In genomic region chr21:25283720-25284119, GRCh38 we compare ENCODE assay signal across 10 cellular contexts.
A peak's percentile ranks its signal among the peaks of the same experiment; 100 is the strongest.
DNase-seq lines count a peak whose midpoint lies in the region; ATAC-seq, FAIRE-seq and TF ChIP-seq lines count a peak whose summit lies in the region.
"Had no signal": no experiment of that assay in that cellular context is flagged by ENCODE, and none has a peak within 500 bp of the region (broad histone marks: within the 10 kb centered on the region; RNA-seq: fewer than 3 reads in every experiment).

No MANE protein-coding gene starts in this region.

- no peaks in the 10 kb centered on the region for H3K9me3 ChIP-seq in esophagus muscularis mucosa

- peak; percentile 31 for DNase-seq in NCI-H748 (lab: John Stamatoyannopoulos, UW; ENCODE audit: unreplicated experiment)
- DNase-seq in NCI-H748 treated with DMSO at 0.1 percent for 48 hours (lab: John Stamatoyannopoulos, UW), result no peak
- DNase-seq in Kasumi-1 (lab: John Stamatoyannopoulos, UW), result peak; percentile 30 to 35
- peak; percentile 1 for DNase-seq in bronchial epithelial cell (ENCODE audit: low read depth)
- DNase-seq in progenitor cell of endocrine pancreas (ENCODE audit: low spot score, unreplicated experiment), result no peak
- no peak for DNase-seq in left ventricle myocardium superior
- no peak for DNase-seq in sciatic nerve (ENCODE audit: low spot score)
- DNase-seq in esophagus muscularis mucosa (ENCODE audit: extremely low spot score), result no peak
- DNase-seq: NCI-H1417 treated with DMSO at 0.1 percent for 48 hours had no signal

- H3K36me3 Mint-ChIP-seq in progenitor cell of endocrine pancreas (ENCODE audit: insufficient read depth), result no peaks in the 10 kb centered on the region
- H3K36me3 Mint-ChIP-seq: CD8-positive, alpha-beta memory T cell had no signal

- H3K4me3 ChIP-seq in bronchial epithelial cell (ENCODE audit: low read depth, low read length), result no peak overlapping the region
- H3K4me3 ChIP-seq in esophagus muscularis mucosa, result no peak overlapping the region

- ATAC-seq in left ventricle myocardium superior (no peak), sciatic nerve (no peak)

- peaks cover 5% of the 10 kb centered on the region for H3K4me1 Mint-ChIP-seq in progenitor cell of endocrine pancreas (ENCODE audit: low read depth)

- FAIRE-seq in bronchial epithelial cell (lab: Jason Lieb, UNC), result no peak

- no peaks in the 10 kb centered on the region for H3K36me3 ChIP-seq in bronchial epithelial cell (ENCODE audit: control insufficient read depth, insufficient read depth, low read length)
- H3K36me3 ChIP-seq in esophagus muscularis mucosa, result no peaks in the 10 kb centered on the region

- TF ChIP-seq CTCF in bronchial epithelial cell (IDR thresholded peaks at IDR 0.05; ENCODE audit: insufficient read depth, low read length, severe bottlenecking), result peak; percentile 11
- peak; percentile 58 for TF ChIP-seq CTCF in progenitor cell of endocrine pancreas (IDR thresholded peaks at IDR 0.05; ENCODE audit: unreplicated experiment)
- no peak for TF ChIP-seq CTCF in esophagus muscularis mucosa (IDR thresholded peaks at IDR 0.05)

- WGBS in esophagus muscularis mucosa, result 74% methylated on average over 6 of the region's 6 CpGs

- H3K27me3 ChIP-seq in bronchial epithelial cell (ENCODE audit: control insufficient read depth, insufficient read depth, low read length), result no peaks in the 10 kb centered on the region
- no peaks in the 10 kb centered on the region for H3K27me3 ChIP-seq in esophagus muscularis mucosa

- no peak for TF ChIP-seq EP300 in esophagus muscularis mucosa (IDR thresholded peaks at IDR 0.05)

- intact Hi-C loops in left ventricle myocardium superior (cut with micrococcal nuclease) (no loop called here), sciatic nerve (cut with DNase I) (no loop called here), esophagus muscularis mucosa (cut with DNase I) (loop anchor here (10.0 kb wide), 1 partner anchor 101 kb away; no protein-coding TSS in a partner anchor)

- H3K27ac Mint-ChIP-seq in progenitor cell of endocrine pancreas, result no peak overlapping the region
- H3K27ac Mint-ChIP-seq: CD8-positive, alpha-beta memory T cell had no signal

- H3K27ac ChIP-seq in esophagus muscularis mucosa (replicated peaks in 1 of 4), result no peak overlapping the region

- H3K27me3 Mint-ChIP-seq in progenitor cell of endocrine pancreas, result peaks cover 3% of the 10 kb centered on the region

- no peak for TF ChIP-seq POLR2A in esophagus muscularis mucosa (IDR thresholded peaks at IDR 0.05; ENCODE audit: low read depth)

- no peaks in the 10 kb centered on the region for H3K4me1 ChIP-seq in esophagus muscularis mucosa

- no peak overlapping the region for H3K4me3 Mint-ChIP-seq in progenitor cell of endocrine pancreas (ENCODE audit: low read depth)

- no peaks in the 10 kb centered on the region for H3K9me3 Mint-ChIP-seq in progenitor cell of endocrine pancreas (ENCODE audit: low read depth)
- H3K9me3 Mint-ChIP-seq: CD8-positive, alpha-beta memory T cell had no signal

Comparison
In these comparisons a context has a peak if more than half of its experiments do, and no peak if none do; other contexts are left out.
1. DNase-seq: peak in NCI-H748 (single experiment), Kasumi-1 (2 of 2) and bronchial epithelial cell (single experiment); none in NCI-H748 treated with DMSO at 0.1 percent for 48 hours (single experiment), progenitor cell of endocrine pancreas (single experiment), left ventricle myocardium superior (single experiment), sciatic nerve (single experiment) and esophagus muscularis mucosa (single experiment).
2. CTCF ChIP-seq: peak in bronchial epithelial cell (single experiment) and progenitor cell of endocrine pancreas (single experiment); none in esophagus muscularis mucosa (0 of 3).